28 cellular contexts compared by ENCODE assay signal in the genomic region with DNA sequence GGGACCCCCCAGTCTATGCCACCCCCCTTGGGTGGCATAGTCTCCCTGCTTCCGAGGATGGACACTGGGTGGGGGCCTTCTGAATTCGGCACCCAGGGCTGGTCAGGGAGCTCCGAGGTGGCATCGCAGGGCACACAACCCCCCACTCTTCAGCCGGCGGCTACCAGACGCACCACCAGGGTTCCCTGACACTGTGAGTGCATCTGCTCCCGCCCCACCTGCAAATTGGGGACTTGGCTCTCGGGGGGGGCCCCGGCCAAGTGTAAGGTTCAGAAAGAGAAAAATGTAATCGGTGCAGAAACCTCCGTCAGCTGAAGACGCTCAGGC. TPM values are rescaled to one million over a fixed set of nuclear protein-coding genes. Genes with fewer than 3 reads are reported as not detected.
"Had no signal": no experiment of that assay in that cellular context is flagged by ENCODE, and none has a peak within 500 bp of the region (broad histone marks: within the 10 kb centered on the region; RNA-seq: fewer than 3 reads in every experiment).

No MANE protein-coding gene starts in this region.

- DNase-seq: hippocampal formation; left colon; mesendoderm; naive B cell; natural killer cell; nephron progenitor cell; posterior cingulate gyrus; sigmoid colon; small intestine; spleen; stimulated activated CD4-positive, alpha-beta T cell treated with anti-CD3 and anti-CD28 coated beads, Interleukin-4, amount 100 ng/mL, for 24 hours; stimulated activated naive CD4-positive, alpha-beta T cell; substantia nigra; uterus had no signal

- H3K27ac ChIP-seq: left lung, neural progenitor cell, pancreas, prostate gland, sigmoid colon, spleen, tibial nerve, uterus had no signal

- H3K9me3 ChIP-seq: left lung, pancreas, prostate gland, sigmoid colon, spleen, tibial nerve, uterus had no signal

- H3K27ac Mint-ChIP-seq: mesothelial cell of epicardium; natural killer cell; nephron progenitor cell; neural progenitor cell; stimulated activated effector memory CD8-positive, alpha-beta T cell treated with anti-CD3 and anti-CD28 coated beads, Interleukin-12 subunit alpha, Interleukin-12 subunit beta, amount 100 ng/mL, for 72 hours; stimulated activated naive CD8-positive, alpha-beta T cell treated with anti-CD3 and anti-CD28 coated beads, Interleukin-15, Interleukin-2, amounts not matched to agents 100 ng/mL and 50 ng/mL, for 24 hours; type B pancreatic cell had no signal

- H3K27me3 ChIP-seq: neural progenitor cell, pancreas, uterus had no signal

- H3K4me1 Mint-ChIP-seq: mesothelial cell of epicardium, naive B cell, natural killer cell had no signal

- ATAC-seq: left colon; left lung; natural killer cell; pancreas; right cardiac atrium; stimulated activated effector memory CD8-positive, alpha-beta T cell treated with anti-CD3 and anti-CD28 coated beads, Interleukin-12 subunit alpha, Interleukin-12 subunit beta, amount 100 ng/mL, for 72 hours had no signal

- H3K4me2 ChIP-seq: neural progenitor cell had no signal

- H3K9me3 Mint-ChIP-seq: mesothelial cell of epicardium; naive B cell; natural killer cell; nephron progenitor cell; neural progenitor cell; stimulated activated effector memory CD8-positive, alpha-beta T cell treated with anti-CD3 and anti-CD28 coated beads, Interleukin-12 subunit alpha, Interleukin-12 subunit beta, amount 100 ng/mL, for 72 hours; stimulated activated naive CD8-positive, alpha-beta T cell treated with anti-CD3 and anti-CD28 coated beads, Interleukin-15, Interleukin-2, amounts not matched to agents 100 ng/mL and 50 ng/mL, for 24 hours; type B pancreatic cell had no signal

- H3K36me3 Mint-ChIP-seq: mesothelial cell of epicardium; naive B cell; natural killer cell; neural progenitor cell; stimulated activated effector memory CD8-positive, alpha-beta T cell treated with anti-CD3 and anti-CD28 coated beads, Interleukin-12 subunit alpha, Interleukin-12 subunit beta, amount 100 ng/mL, for 72 hours; type B pancreatic cell had no signal

- H3K4me1 ChIP-seq: left lung, neural progenitor cell, pancreas, prostate gland, sigmoid colon, uterus had no signal

- H3K4me3 Mint-ChIP-seq: mesothelial cell of epicardium; naive B cell; natural killer cell; nephron progenitor cell; neural progenitor cell; stimulated activated effector memory CD8-positive, alpha-beta T cell treated with anti-CD3 and anti-CD28 coated beads, Interleukin-12 subunit alpha, Interleukin-12 subunit beta, amount 100 ng/mL, for 72 hours; stimulated activated naive CD8-positive, alpha-beta T cell treated with anti-CD3 and anti-CD28 coated beads, Interleukin-15, Interleukin-2, amounts not matched to agents 100 ng/mL and 50 ng/mL, for 24 hours; type B pancreatic cell had no signal

- H3K27me3 Mint-ChIP-seq: stimulated activated naive CD8-positive, alpha-beta T cell treated with anti-CD3 and anti-CD28 coated beads, Interleukin-15, Interleukin-2, amounts not matched to agents 100 ng/mL and 50 ng/mL, for 24 hours; type B pancreatic cell had no signal

- H3K4me3 ChIP-seq: left lung, lung, neural progenitor cell, pancreas, prostate gland, sigmoid colon, spleen, tibial nerve, uterus had no signal

- H2AFZ ChIP-seq: neural progenitor cell had no signal

- H3K36me3 ChIP-seq: left lung, neural progenitor cell, pancreas, prostate gland, sigmoid colon, spleen, tibial nerve, uterus had no signal

RNA-seq across cellular contexts. Expression of gene CCDC187, which starts 45.6 kb away (rescaled TPM):
- total RNA-seq: omental fat pad, right cardiac atrium, sigmoid colon had no signal

RNA-seq across cellular contexts. Expression of gene LHX3, which starts 53.3 kb away (rescaled TPM):
- total RNA-seq: left colon, left lung, lung, mesothelial cell of epicardium, mononuclear cell, omental fat pad, pancreas, right cardiac atrium, sigmoid colon, spleen, tibial nerve, ureter, uterus had no signal
